Comparison of ENCODE assay signal across 8 cellular contexts in the genomic region with DNA sequence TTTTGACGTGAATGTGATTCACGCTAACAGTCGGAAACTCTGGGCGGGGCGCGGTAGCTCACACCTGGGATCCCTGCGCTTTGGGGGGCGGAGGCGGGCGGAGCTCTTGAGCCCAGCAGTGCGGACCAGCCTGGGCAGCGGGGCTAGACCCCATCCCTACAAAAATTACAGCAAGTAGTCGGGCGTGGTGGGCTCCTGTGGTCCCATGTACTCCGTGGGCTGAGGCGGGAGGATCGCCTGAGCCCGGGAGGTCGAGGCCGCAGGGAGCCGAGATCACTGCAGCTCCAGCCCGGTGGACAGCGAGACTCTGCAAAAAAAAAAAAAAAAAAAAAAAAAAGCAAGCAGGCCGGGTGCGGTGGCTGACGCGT. TPM values are rescaled to one million over a fixed set of nuclear protein-coding genes. Genes with fewer than 3 reads are reported as not detected.
A peak's percentile ranks its signal among the peaks of the same experiment; 100 is the strongest.
DNase-seq lines count a peak whose midpoint lies in the region; ATAC-seq and TF ChIP-seq lines count a peak whose summit lies in the region.
"Not testable (repeated sequence)": the region's sequence is repeated elsewhere in the genome, so short reads cannot be mapped to it uniquely, and the experiment has no call there.

No MANE protein-coding gene starts in this region.

- H2AFZ ChIP-seq in neuronal stem cell (ENCODE audit: low read length), result peak overlapping the region; percentile 80

- H3K4ac ChIP-seq in neuronal stem cell (ENCODE audit: low read length), result not testable (repeated sequence)

- not testable (repeated sequence) for H3K18ac ChIP-seq in neuronal stem cell (ENCODE audit: low read length)

- H3K4me3 ChIP-seq in WI38 (ENCODE audit: low read depth, low read length) (peak overlapping the region; percentile 40), neuronal stem cell (ENCODE audit: low read length in 2 of 2) (peak overlapping the region; percentile 50 to 76)

- not testable (repeated sequence) for H3K9me3 ChIP-seq in neuronal stem cell (replicated peaks in 1 of 2; ENCODE audit: control insufficient read depth in 2 of 2, insufficient read depth in 1 of 2, low read depth in 1 of 2, low read length in 2 of 2)

- H3K9me3 Mint-ChIP-seq in activated naive CD8-positive, alpha-beta T cell treated with anti-CD3 and anti-CD28 coated beads, Interleukin-2, amount 50 U/mL, for 24 hours; stimulated activated naive CD8-positive, alpha-beta T cell treated with anti-CD3 and anti-CD28 coated beads, Interleukin-15, Interleukin-2, amounts not matched to agents 100 ng/mL and 50 ng/mL, for 24 hours: not testable (repeated sequence)

- TF ChIP-seq CTCF in WI38 (IDR thresholded peaks at IDR 0.05; ENCODE audit: low read depth, low read length), result not testable (repeated sequence)

- not testable (repeated sequence) for H3K27me3 Mint-ChIP-seq in activated naive CD8-positive, alpha-beta T cell treated with anti-CD3 and anti-CD28 coated beads, Interleukin-2, amount 50 U/mL, for 24 hours; stimulated activated naive CD8-positive, alpha-beta T cell treated with anti-CD3 and anti-CD28 coated beads, Interleukin-15, Interleukin-2, amounts not matched to agents 100 ng/mL and 50 ng/mL, for 24 hours

- H3K4me3 Mint-ChIP-seq in activated naive CD8-positive, alpha-beta T cell treated with anti-CD3 and anti-CD28 coated beads, Interleukin-2, amount 50 U/mL, for 24 hours, result peak overlapping the region; percentile 76
- H3K4me3 Mint-ChIP-seq in stimulated activated naive CD8-positive, alpha-beta T cell treated with anti-CD3 and anti-CD28 coated beads, Interleukin-15, Interleukin-2, amounts not matched to agents 100 ng/mL and 50 ng/mL, for 24 hours, result peak overlapping the region; percentile 81

- not testable (repeated sequence) for H2AK5ac ChIP-seq in neuronal stem cell (ENCODE audit: low read depth, low read length)

- intact Hi-C loops in Right ventricle myocardium superior (cut with DNase I), result not testable (repeated sequence)

- H2BK12ac ChIP-seq in neuronal stem cell (ENCODE audit: low read length), result not testable (repeated sequence)

- no CpG with 5 or more reads among the region's 27 CpGs for WGBS in neuronal stem cell (ENCODE audit: extremely low coverage in 2 of 2, insufficient read length in 2 of 2, insufficient replicate concordance in 1 of 2), 2 donors

- H3K9ac ChIP-seq in neuronal stem cell (ENCODE audit: low read depth, low read length, poor library complexity), result not testable (repeated sequence)

- not testable (repeated sequence) for H2BK120ac ChIP-seq in neuronal stem cell (ENCODE audit: low read depth, low read length)

- ATAC-seq in GM18498 (IDR thresholded peaks at IDR 0.05; ENCODE audit: unreplicated experiment), result peak; percentile 46
- ATAC-seq in GM21737 (IDR thresholded peaks at IDR 0.05; ENCODE audit: unreplicated experiment), result peak; percentile 29
- peak; percentile 63 for ATAC-seq in HG03378 (IDR thresholded peaks at IDR 0.05; ENCODE audit: unreplicated experiment)
- peak; percentile 47 for ATAC-seq in activated naive CD8-positive, alpha-beta T cell treated with anti-CD3 and anti-CD28 coated beads, Interleukin-2, amount 50 U/mL, for 24 hours
- ATAC-seq in Right ventricle myocardium superior (ENCODE audit: poor library complexity), result peak; percentile 39

- H4K8ac ChIP-seq in neuronal stem cell (ENCODE audit: low read depth, low read length), result not testable (repeated sequence)

- H2BK5ac ChIP-seq in neuronal stem cell (ENCODE audit: low read length), result not testable (repeated sequence)

- H3K36me3 Mint-ChIP-seq in activated naive CD8-positive, alpha-beta T cell treated with anti-CD3 and anti-CD28 coated beads, Interleukin-2, amount 50 U/mL, for 24 hours (ENCODE audit: low read depth), result peaks cover 15% of the 10 kb centered on the region
- H3K36me3 Mint-ChIP-seq in stimulated activated naive CD8-positive, alpha-beta T cell treated with anti-CD3 and anti-CD28 coated beads, Interleukin-15, Interleukin-2, amounts not matched to agents 100 ng/mL and 50 ng/mL, for 24 hours (ENCODE audit: low read depth), result peaks cover 20% of the 10 kb centered on the region

- H3K4me2 ChIP-seq in neuronal stem cell (ENCODE audit: insufficient read depth, low read length, poor library complexity, severe bottlenecking), result not testable (repeated sequence)

- not testable (repeated sequence) for H3K4me1 ChIP-seq in neuronal stem cell (ENCODE audit: control insufficient read depth in 2 of 2, insufficient read depth in 1 of 2, low read depth in 1 of 2, low read length in 2 of 2)

- peaks cover 0 to 14% of the 10 kb centered on the region in 2 donors for H3K36me3 ChIP-seq in neuronal stem cell (replicated peaks in 1 of 2; ENCODE audit: control insufficient read depth in 2 of 2, insufficient read depth in 2 of 2, low read length in 2 of 2)

- H3K14ac ChIP-seq in neuronal stem cell (ENCODE audit: low read length), result not testable (repeated sequence)

- DNase-seq in activated naive CD8-positive, alpha-beta T cell treated with anti-CD3 and anti-CD28 coated beads, Interleukin-2, amount 50 U/mL, for 24 hours; Right ventricle myocardium superior; neuronal stem cell (ENCODE audit: low spot score): not testable (repeated sequence)

- H3K27ac ChIP-seq in neuronal stem cell (replicated peaks; ENCODE audit: low read length), result not testable (repeated sequence)

- peaks cover 43% of the 10 kb centered on the region for H3K4me1 Mint-ChIP-seq in activated naive CD8-positive, alpha-beta T cell treated with anti-CD3 and anti-CD28 coated beads, Interleukin-2, amount 50 U/mL, for 24 hours
- peaks cover 47% of the 10 kb centered on the region for H3K4me1 Mint-ChIP-seq in stimulated activated naive CD8-positive, alpha-beta T cell treated with anti-CD3 and anti-CD28 coated beads, Interleukin-15, Interleukin-2, amounts not matched to agents 100 ng/mL and 50 ng/mL, for 24 hours (ENCODE audit: low read depth)

- not testable (repeated sequence) for H4K91ac ChIP-seq in neuronal stem cell (ENCODE audit: low read depth, low read length, poor library complexity)

- not testable (repeated sequence) for H3K23ac ChIP-seq in neuronal stem cell (ENCODE audit: low read depth, low read length, poor library complexity)

- not testable (repeated sequence) for H3K27me3 ChIP-seq in neuronal stem cell (ENCODE audit: control insufficient read depth in 3 of 3, insufficient read depth in 3 of 3, low read depth in 1 of 3, low read length in 3 of 3)

- peak overlapping the region; percentile 49 for H3K27ac Mint-ChIP-seq in activated naive CD8-positive, alpha-beta T cell treated with anti-CD3 and anti-CD28 coated beads, Interleukin-2, amount 50 U/mL, for 24 hours
- H3K27ac Mint-ChIP-seq in stimulated activated naive CD8-positive, alpha-beta T cell treated with anti-CD3 and anti-CD28 coated beads, Interleukin-15, Interleukin-2, amounts not matched to agents 100 ng/mL and 50 ng/mL, for 24 hours, result peak overlapping the region; percentile 83

- not testable (repeated sequence) for H2BK15ac ChIP-seq in neuronal stem cell (ENCODE audit: low read length)

- H3K79me1 ChIP-seq in neuronal stem cell (ENCODE audit: low read depth, low read length), result not testable (repeated sequence)

RNA-seq across cellular contexts. Expression of a gene that starts 46.4 kb away (rescaled TPM):
- 26.7 TPM for total RNA-seq in Right ventricle myocardium superior
- polyA plus RNA-seq in neuronal stem cell (2013, experiment 1 of 2), result 21.3 TPM
- polyA plus RNA-seq in neuronal stem cell (2013, experiment 2 of 2), result 20.7 TPM
